In the genomic region with DNA sequence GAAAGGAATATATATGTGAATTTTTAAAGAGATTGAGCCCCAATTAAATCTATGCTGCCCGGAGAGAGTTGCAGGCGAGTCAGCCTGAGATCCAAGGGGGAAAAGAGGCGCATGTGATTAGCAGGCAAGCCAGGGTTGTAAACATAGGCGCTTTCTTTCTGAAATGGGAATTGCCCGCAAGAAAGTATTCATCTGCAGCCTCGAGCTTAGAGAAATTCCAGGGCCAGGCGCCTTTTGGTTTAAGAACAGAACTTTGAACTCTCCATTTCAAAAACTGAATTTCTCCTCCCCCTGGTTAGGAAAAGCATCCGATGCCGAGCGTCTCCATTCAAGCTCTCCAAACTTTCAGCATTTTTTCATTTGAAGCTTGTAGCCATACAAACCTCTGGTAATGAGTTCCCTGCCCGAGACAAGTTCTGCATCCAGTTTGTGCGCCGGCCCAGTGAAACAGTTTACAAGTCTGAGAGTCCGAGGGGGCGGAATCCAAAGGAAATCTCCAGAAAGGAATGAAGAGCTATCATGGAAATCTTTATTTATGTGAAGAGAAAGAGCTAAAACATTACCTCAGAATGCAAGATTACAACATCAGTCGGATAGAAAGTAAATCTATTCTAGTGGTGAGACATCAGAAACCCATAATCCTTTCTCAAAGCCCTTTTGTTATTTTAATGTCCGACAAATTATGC, we compare ENCODE assay signal across 11 cellular contexts.
DNase-seq lines count a peak whose midpoint lies in the region; ATAC-seq and TF ChIP-seq lines count a peak whose summit lies in the region.
"Had no signal": no experiment of that assay in that cellular context is flagged by ENCODE, and none has a peak within 500 bp of the region (broad histone marks: within the 10 kb centered on the region; RNA-seq: fewer than 3 reads in every experiment).

No MANE protein-coding gene starts in this region.

- peak overlapping the region; percentile 46 for H3K4me3 Mint-ChIP-seq in nephron progenitor cell
- no peak overlapping the region for H3K4me3 Mint-ChIP-seq in immature natural killer cell
- H3K4me3 Mint-ChIP-seq: dendritic cell treated with granulocyte-macrophage colony-stimulating factor and Interleukin-4, amounts not matched to agents 40 ng/mL and 50 ng/mL, for 4 days had no signal

- no peaks in the 10 kb centered on the region for H3K36me3 ChIP-seq in heart right ventricle
- no peaks in the 10 kb centered on the region for H3K36me3 ChIP-seq in MM.1S (replicated peaks; ENCODE audit: insufficient read depth, low read length)

- H3K4me1 ChIP-seq in heart right ventricle = peaks cover 0 to 10% (median 0%) of the 10 kb centered on the region in 9 donors
- H3K4me1 ChIP-seq in MM.1S (ENCODE audit: low read length) = no peaks in the 10 kb centered on the region

- H3K27me3 Mint-ChIP-seq in nephron progenitor cell (ENCODE audit: low read depth, poor library complexity) (peaks cover 10% of the 10 kb centered on the region), immature natural killer cell (ENCODE audit: low read depth in 3 of 3) (no peaks in the 10 kb centered on the region)

- WGBS in heart right ventricle, 2 donors = 9 to 11% methylated on average over 17 of the region's 17 CpGs

- no peaks in the 10 kb centered on the region for H3K9me2 ChIP-seq in MM.1S (replicated peaks; ENCODE audit: insufficient read depth, low read length)

- no peak for ATAC-seq in heart right ventricle
- ATAC-seq in Right ventricle myocardium superior (ENCODE audit: poor library complexity) = no peak
- ATAC-seq in HG03159 (IDR thresholded peaks at IDR 0.05; ENCODE audit: unreplicated experiment) = no peak

- H3K36me3 Mint-ChIP-seq in nephron progenitor cell (ENCODE audit: low read depth) = peaks cover under 1% of the 10 kb centered on the region
- H3K36me3 Mint-ChIP-seq in immature natural killer cell = no peaks in the 10 kb centered on the region

- H3K27ac Mint-ChIP-seq in nephron progenitor cell (no peak overlapping the region), immature natural killer cell (no peak overlapping the region)
- H3K27ac Mint-ChIP-seq: dendritic cell treated with granulocyte-macrophage colony-stimulating factor and Interleukin-4, amounts not matched to agents 40 ng/mL and 50 ng/mL, for 4 days had no signal

- no peaks in the 10 kb centered on the region for H3F3A ChIP-seq in MM.1S (ENCODE audit: insufficient read depth, low read length)

- no peaks in the 10 kb centered on the region for H3K79me2 ChIP-seq in MM.1S (ENCODE audit: low read length)

- H3K27ac ChIP-seq in heart right ventricle (no peak overlapping the region), MM.1S (ENCODE audit: low read length) (no peak overlapping the region)

- H3K4me2 ChIP-seq in MM.1S (ENCODE audit: low read depth, low read length) = no peak overlapping the region

- no peaks in the 10 kb centered on the region for H4K20me1 ChIP-seq in MM.1S (ENCODE audit: insufficient read depth, low read length)

- TF ChIP-seq CTCF in heart right ventricle (IDR thresholded peaks at IDR 0.05) (no peak), fibroblast of the aortic adventitia (IDR thresholded peaks at IDR 0.05; ENCODE audit: insufficient read depth, low read length) (no peak), nephron progenitor cell (IDR thresholded peaks at IDR 0.05) (no peak), MM.1S (IDR thresholded peaks at IDR 0.05; ENCODE audit: low read length) (no peak)

- no peak overlapping the region for H3K9ac ChIP-seq in MM.1S (ENCODE audit: low read length)

- DNase-seq in heart right ventricle (no peak), Right ventricle myocardium superior (no peak), fibroblast of the aortic adventitia (ENCODE audit: low read depth) (peak; percentile 12), nephron progenitor cell (no peak), DMS153 (lab: John Stamatoyannopoulos, UW) (no peak), immature natural killer cell (no peak), MM.1S (no peak)
- DNase-seq: ACHN, NCI-H226 had no signal

- H3K4me1 Mint-ChIP-seq in nephron progenitor cell = peaks cover 27% of the 10 kb centered on the region
- H3K4me1 Mint-ChIP-seq in immature natural killer cell = no peaks in the 10 kb centered on the region

- intact Hi-C loops in heart right ventricle (cut with DNase I) = no loop called here
- intact Hi-C loops in Right ventricle myocardium superior (cut with DNase I) = no loop called here

- peaks cover 0 to 49% (median 32%) of the 10 kb centered on the region in 7 donors for H3K27me3 ChIP-seq in heart right ventricle
- no peaks in the 10 kb centered on the region for H3K27me3 ChIP-seq in MM.1S (replicated peaks; ENCODE audit: insufficient read depth, low read length)

- H3K4me3 ChIP-seq in heart right ventricle (peak overlapping the region in 9 of 10 donors; percentile 8 to 34 (median 21)), fibroblast of the aortic adventitia (ENCODE audit: low read depth, low read length) (no peak overlapping the region), MM.1S (ENCODE audit: low read length) (no peak overlapping the region)

- no peak overlapping the region for H2AFZ ChIP-seq in MM.1S (ENCODE audit: low read length)

- H3K9me3 ChIP-seq in heart right ventricle = peaks cover 0 to under 1% (median 0%) of the 10 kb centered on the region in 11 donors
- H3K9me3 ChIP-seq in MM.1S (replicated peaks; ENCODE audit: insufficient read depth, low read length) = no peaks in the 10 kb centered on the region

- H3K9me3 Mint-ChIP-seq in nephron progenitor cell (peaks cover under 1% of the 10 kb centered on the region), immature natural killer cell (peaks cover 0 to 2% (median under 1%) of the 10 kb centered on the region in 6 donors)

Comparison
In these comparisons a context has a peak if more than half of its experiments do, and no peak if none do; other contexts are left out.
1. H3K4me3 ChIP-seq: peak in heart right ventricle (9 of 10); none in fibroblast of the aortic adventitia (single experiment) and MM.1S (single experiment).